28 cellular contexts compared by ENCODE assay signal in the genomic region with DNA sequence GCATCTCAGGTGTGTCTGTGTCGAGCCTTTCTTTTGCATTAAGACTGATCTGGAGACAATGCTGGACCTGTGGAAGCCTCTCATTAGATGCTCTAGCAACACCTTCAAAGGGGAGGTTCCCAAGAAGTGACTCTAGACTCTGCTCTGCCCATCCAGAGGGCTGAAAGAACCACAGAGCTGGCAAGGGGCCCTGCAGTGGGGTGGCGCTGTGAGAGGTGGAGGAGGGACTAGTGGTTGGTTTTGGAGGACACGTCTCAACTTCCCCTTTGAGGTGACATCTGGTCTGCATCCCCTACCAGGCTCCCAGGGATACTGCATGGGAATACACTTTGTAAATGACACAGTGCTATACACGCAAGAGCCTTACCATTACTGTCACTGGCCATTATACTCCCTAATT. TPM values are rescaled to one million over a fixed set of nuclear protein-coding genes. Genes with fewer than 3 reads are reported as not detected.
"Had no signal": no experiment of that assay in that cellular context is flagged by ENCODE, and none has a peak within 500 bp of the region (broad histone marks: within the 10 kb centered on the region; RNA-seq: fewer than 3 reads in every experiment).

No MANE protein-coding gene starts in this region.

- H3K27ac ChIP-seq: VCaP had no signal

- H3K27ac Mint-ChIP-seq: activated CD4-positive, alpha-beta memory T cell treated with anti-CD3 and anti-CD28 coated beads for 36 hours; activated CD4-positive, alpha-beta T cell treated with anti-CD3 and anti-CD28 coated beads, Interleukin-2, amount 10 ng/mL, durations not matched to agents 7 days and 5 days; activated naive CD4-positive, alpha-beta T cell treated with anti-CD3 and anti-CD28 coated beads, Interleukin-2, amount 10 ng/mL, durations not matched to agents 7 days and 5 days; activated naive CD8-positive, alpha-beta T cell treated with anti-CD3 and anti-CD28 coated beads, Interleukin-2, amount 10 ng/mL, durations not matched to agents 7 days and 5 days; activated T-cell treated with anti-CD3 and anti-CD28 coated beads, Interleukin-2, amount 50 U/mL, for 72 hours; activated T-helper 2 cell treated with anti-CD3 and anti-CD28 coated beads, Interferon-gamma antibody, Interleukin-2, Interleukin-4, amounts not matched to agents 10 μg/mL and 5 μg/mL and 100 μg/mL, durations not matched to agents 14 hours and 24 hours and 36 hours; T-cell had no signal

- DNase-seq: activated CD4-positive, alpha-beta memory T cell treated with anti-CD3 and anti-CD28 coated beads for 36 hours; activated CD4-positive, alpha-beta T cell treated with anti-CD3 and anti-CD28 coated beads, Interleukin-2, amount 10 ng/mL, durations not matched to agents 7 days and 5 days; activated CD4-positive, CD25-positive, alpha-beta regulatory T cell; activated CD8-positive, alpha-beta memory T cell treated with anti-CD3 and anti-CD28 coated beads, Interleukin-2, amount 50 U/mL, for 4 hours; activated gamma-delta T cell treated with Interleukin-2 at 50 U/mL for 16 hours; activated naive CD4-positive, alpha-beta T cell treated with anti-CD3 and anti-CD28 coated beads, Interleukin-2, amount 10 ng/mL, durations not matched to agents 7 days and 5 days; activated naive CD8-positive, alpha-beta T cell treated with anti-CD3 and anti-CD28 coated beads, Interleukin-2, amount 10 ng/mL, durations not matched to agents 7 days and 5 days; activated T-cell treated with anti-CD3 and anti-CD28 coated beads, Interleukin-2, amount 50 U/mL, for 72 hours; aorta; IMR-90; KG1; NCI-H1092; NCI-H1417; NCI-H1930; NCI-H2171; NCI-H2227 treated with DMSO at 0.1 percent for 48 hours; NCI-H510A; NCI-H526 treated with DMSO at 0.1 percent for 48 hours; NCI-H82; SIG-M5; T-cell; T-helper 2 cell; T1000 had no signal

- H3K9me3 Mint-ChIP-seq: activated CD4-positive, alpha-beta memory T cell treated with anti-CD3 and anti-CD28 coated beads for 36 hours; activated CD4-positive, alpha-beta T cell treated with anti-CD3 and anti-CD28 coated beads, Interleukin-2, amount 10 ng/mL, durations not matched to agents 7 days and 5 days; activated naive CD4-positive, alpha-beta T cell treated with anti-CD3 and anti-CD28 coated beads, Interleukin-2, amount 10 ng/mL, durations not matched to agents 7 days and 5 days; activated naive CD8-positive, alpha-beta T cell treated with anti-CD3 and anti-CD28 coated beads, Interleukin-2, amount 10 ng/mL, durations not matched to agents 7 days and 5 days; activated T-cell treated with anti-CD3 and anti-CD28 coated beads, Interleukin-2, amount 50 U/mL, for 72 hours; activated T-helper 2 cell treated with anti-CD3 and anti-CD28 coated beads, Interferon-gamma antibody, Interleukin-2, Interleukin-4, amounts not matched to agents 10 μg/mL and 5 μg/mL and 100 μg/mL, durations not matched to agents 14 hours and 24 hours and 36 hours; T-cell had no signal

- H3K36me3 Mint-ChIP-seq: activated CD4-positive, alpha-beta memory T cell treated with anti-CD3 and anti-CD28 coated beads for 36 hours; activated naive CD4-positive, alpha-beta T cell treated with anti-CD3 and anti-CD28 coated beads, Interleukin-2, amount 10 ng/mL, durations not matched to agents 7 days and 5 days; activated naive CD8-positive, alpha-beta T cell treated with anti-CD3 and anti-CD28 coated beads, Interleukin-2, amount 10 ng/mL, durations not matched to agents 7 days and 5 days; T-cell had no signal

- H3K4me3 Mint-ChIP-seq: activated CD4-positive, alpha-beta memory T cell treated with anti-CD3 and anti-CD28 coated beads for 36 hours; activated CD4-positive, alpha-beta T cell treated with anti-CD3 and anti-CD28 coated beads, Interleukin-2, amount 10 ng/mL, durations not matched to agents 7 days and 5 days; activated naive CD4-positive, alpha-beta T cell treated with anti-CD3 and anti-CD28 coated beads, Interleukin-2, amount 10 ng/mL, durations not matched to agents 7 days and 5 days; activated naive CD8-positive, alpha-beta T cell treated with anti-CD3 and anti-CD28 coated beads, Interleukin-2, amount 10 ng/mL, durations not matched to agents 7 days and 5 days; activated T-cell treated with anti-CD3 and anti-CD28 coated beads, Interleukin-2, amount 50 U/mL, for 72 hours; T-cell had no signal

- H3K4me1 Mint-ChIP-seq: activated CD4-positive, alpha-beta T cell treated with anti-CD3 and anti-CD28 coated beads, Interleukin-2, amount 10 ng/mL, durations not matched to agents 7 days and 5 days; activated naive CD4-positive, alpha-beta T cell treated with anti-CD3 and anti-CD28 coated beads, Interleukin-2, amount 10 ng/mL, durations not matched to agents 7 days and 5 days; activated naive CD8-positive, alpha-beta T cell treated with anti-CD3 and anti-CD28 coated beads, Interleukin-2, amount 10 ng/mL, durations not matched to agents 7 days and 5 days; T-cell had no signal

- ATAC-seq: activated T-cell treated with anti-CD3 and anti-CD28 coated beads, Interleukin-2, amount 50 U/mL, for 72 hours; T-cell had no signal

RNA-seq across cellular contexts. Expression of gene SYT13, which starts 34.2 kb away (rescaled TPM):
- total RNA-seq: activated CD4-positive, alpha-beta memory T cell treated with anti-CD3 and anti-CD28 coated beads for 36 hours; activated CD4-positive, alpha-beta T cell treated with anti-CD3 and anti-CD28 coated beads, Interleukin-2, amount 10 ng/mL, durations not matched to agents 7 days and 5 days; activated CD8-positive, alpha-beta memory T cell treated with anti-CD3 and anti-CD28 coated beads for 36 hours; activated naive CD8-positive, alpha-beta T cell treated with anti-CD3 and anti-CD28 coated beads, Interleukin-2, amount 10 ng/mL, durations not matched to agents 7 days and 5 days; activated T-cell treated with anti-CD3 and anti-CD28 coated beads, Interleukin-2, amount 50 U/mL, for 72 hours; activated T-helper 2 cell treated with anti-CD3 and anti-CD28 coated beads, Interferon-gamma antibody, Interleukin-2, Interleukin-4, amounts not matched to agents 10 μg/mL and 5 μg/mL and 100 μg/mL, durations not matched to agents 14 hours and 24 hours and 36 hours; IMR-90; MCF 10A; OCI-LY7 had no signal
- polyA plus RNA-seq: IMR-90 had no signal
